Comparison of ENCODE assay signal across 24 cellular contexts in genomic region chr2:118105497-118105896, GRCh38.
"Had no signal": no experiment of that assay in that cellular context is flagged by ENCODE, and none has a peak within 500 bp of the region (broad histone marks: within the 10 kb centered on the region; RNA-seq: fewer than 3 reads in every experiment).

No MANE protein-coding gene starts in this region.

- H3K9me3 Mint-ChIP-seq: effector memory CD8-positive, alpha-beta T cell; naive B cell; nephron progenitor cell; stimulated activated naive B cell treated with anti-CD40 and anti-IgM and Interleukin-4, amounts not matched to agents 10 μg/mL and 1 μg/mL and 100 μg/mL, for 72 hours had no signal

- H3K9me3 ChIP-seq: esophagus squamous epithelium, gastroesophageal sphincter, left ventricle myocardium inferior, psoas muscle, stomach, thoracic aorta, transverse colon had no signal

- H3K27ac ChIP-seq: epithelial cell of prostate, esophagus squamous epithelium, gastroesophageal sphincter, left ventricle myocardium inferior, psoas muscle, skin epidermis, stomach, thoracic aorta, transverse colon had no signal

- H3K27me3 Mint-ChIP-seq: effector memory CD8-positive, alpha-beta T cell; naive B cell; stimulated activated naive B cell treated with anti-CD40 and anti-IgM and Interleukin-4, amounts not matched to agents 10 μg/mL and 1 μg/mL and 100 μg/mL, for 72 hours had no signal

- H3K4me3 ChIP-seq: esophagus squamous epithelium, gastroesophageal sphincter, left ventricle myocardium inferior, lung, psoas muscle, skin epidermis, stomach, thoracic aorta, transverse colon had no signal

- H3K4me3 Mint-ChIP-seq: effector memory CD8-positive, alpha-beta T cell; nephron progenitor cell; stimulated activated naive B cell treated with anti-CD40 and anti-IgM and Interleukin-4, amounts not matched to agents 10 μg/mL and 1 μg/mL and 100 μg/mL, for 72 hours had no signal

- DNase-seq: effector memory CD8-positive, alpha-beta T cell; esophagus squamous epithelium; foreskin fibroblast; glutamatergic neuron; left cardiac atrium; left ventricle myocardium inferior; mesendoderm; naive B cell; nephron progenitor cell; psoas muscle; retina; stimulated activated CD4-positive, alpha-beta T cell treated with anti-CD3 and anti-CD28 coated beads, Interleukin-2, amount 100 ng/mL, for 24 hours; stimulated activated CD4-positive, alpha-beta T cell treated with anti-CD3 and anti-CD28 coated beads, Interleukin-4, amount 100 ng/mL, for 4 hours; stimulated activated naive B cell treated with anti-CD40 and anti-IgM and Interleukin-4, amounts not matched to agents 10 μg/mL and 1 μg/mL and 100 μg/mL, for 72 hours; stomach; substantia nigra; transverse colon had no signal

- H3K27me3 ChIP-seq: esophagus squamous epithelium, gastroesophageal sphincter, stomach, transverse colon had no signal

- H3K27ac Mint-ChIP-seq: effector memory CD8-positive, alpha-beta T cell; nephron progenitor cell had no signal

- FAIRE-seq: keratinocyte had no signal

- H3K4me1 ChIP-seq: esophagus squamous epithelium, gastroesophageal sphincter, left ventricle myocardium inferior, psoas muscle, stomach, transverse colon had no signal

- ATAC-seq: effector memory CD8-positive, alpha-beta T cell; gastroesophageal sphincter; left cardiac atrium; psoas muscle; sciatic nerve; stimulated activated naive B cell treated with anti-CD40 and anti-IgM and Interleukin-4, amounts not matched to agents 10 μg/mL and 1 μg/mL and 100 μg/mL, for 72 hours had no signal
